9 cellular contexts compared by ENCODE assay signal in genomic region chr21:44304846-44305245, GRCh38. TPM values are rescaled to one million over a fixed set of nuclear protein-coding genes. Genes with fewer than 3 reads are reported as not detected.
DNase-seq lines count a peak whose midpoint lies in the region; ATAC-seq and TF ChIP-seq lines count a peak whose summit lies in the region.
"Had no signal": no experiment of that assay in that cellular context is flagged by ENCODE, and none has a peak within 500 bp of the region (broad histone marks: within the 10 kb centered on the region; RNA-seq: fewer than 3 reads in every experiment).

No MANE protein-coding gene starts in this region.

- H3K4me3 Mint-ChIP-seq in natural killer cell, result peak overlapping the region; percentile 50
- no peak overlapping the region for H3K4me3 Mint-ChIP-seq in natural killer cell treated with Interleukin-12 subunit alpha and Interleukin-12 subunit beta and Interleukin-15 and Interleukin-18, amount 100 ng/mL, for 72 hours
- H3K4me3 Mint-ChIP-seq in activated T-helper 1 cell treated with anti-CD3 and anti-CD28 coated beads, Interleukin-12 subunit alpha, Interleukin-12 subunit beta, Interleukin-2, Interleukin-4 antibody, amounts not matched to agents 30 ng/mL and 10 ng/mL and 1 ng/mL, durations not matched to agents 14 hours and 24 hours and 36 hours, result peak overlapping the region; percentile 23

- H3K4me1 Mint-ChIP-seq in natural killer cell, result peaks cover 4 to 46% of the 10 kb centered on the region in 2 donors
- peaks cover 4 to 20% of the 10 kb centered on the region in 2 donors for H3K4me1 Mint-ChIP-seq in natural killer cell treated with Interleukin-12 subunit alpha and Interleukin-12 subunit beta and Interleukin-15 and Interleukin-18, amount 100 ng/mL, for 72 hours (ENCODE audit: low read depth in 2 of 2)
- peaks cover 24% of the 10 kb centered on the region for H3K4me1 Mint-ChIP-seq in activated T-helper 1 cell treated with anti-CD3 and anti-CD28 coated beads, Interleukin-12 subunit alpha, Interleukin-12 subunit beta, Interleukin-2, Interleukin-4 antibody, amounts not matched to agents 30 ng/mL and 10 ng/mL and 1 ng/mL, durations not matched to agents 14 hours and 24 hours and 36 hours (ENCODE audit: low read depth)

- no peak for DNase-seq in natural killer cell
- DNase-seq in natural killer cell treated with Interleukin-12 subunit alpha and Interleukin-12 subunit beta and Interleukin-15 and Interleukin-18, amount 100 ng/mL, for 72 hours (ENCODE audit: low spot score), result no peak
- peak; percentile 37 for DNase-seq in NCI-H345 (lab: John Stamatoyannopoulos, UW)
- no peak for DNase-seq in activated T-helper 1 cell treated with anti-CD3 and anti-CD28 coated beads, Interleukin-12 subunit alpha, Interleukin-12 subunit beta, Interleukin-2, Interleukin-4 antibody, amounts not matched to agents 30 ng/mL and 10 ng/mL and 1 ng/mL, durations not matched to agents 14 hours and 24 hours and 36 hours (ENCODE audit: low spot score)
- peak; percentile 30 for DNase-seq in fibroblast of the conjunctiva (ENCODE audit: low read depth)
- DNase-seq in pons (ENCODE audit: low spot score), result peak; percentile 79

- ATAC-seq in natural killer cell (peak in 2 of 3 donors; percentile 37 to 57), HG02763 (IDR thresholded peaks at IDR 0.05; ENCODE audit: unreplicated experiment) (no peak), HG03280 (IDR thresholded peaks at IDR 0.05; ENCODE audit: unreplicated experiment) (no peak)
- no peak for ATAC-seq in natural killer cell treated with Interleukin-12 subunit alpha and Interleukin-12 subunit beta and Interleukin-15 and Interleukin-18, amount 100 ng/mL, for 72 hours
- ATAC-seq: left colon had no signal

- no peaks in the 10 kb centered on the region for H3K36me3 Mint-ChIP-seq in natural killer cell
- no peaks in the 10 kb centered on the region for H3K36me3 Mint-ChIP-seq in natural killer cell treated with Interleukin-12 subunit alpha and Interleukin-12 subunit beta and Interleukin-15 and Interleukin-18, amount 100 ng/mL, for 72 hours
- H3K36me3 Mint-ChIP-seq in activated T-helper 1 cell treated with anti-CD3 and anti-CD28 coated beads, Interleukin-12 subunit alpha, Interleukin-12 subunit beta, Interleukin-2, Interleukin-4 antibody, amounts not matched to agents 30 ng/mL and 10 ng/mL and 1 ng/mL, durations not matched to agents 14 hours and 24 hours and 36 hours (ENCODE audit: low read depth), result peaks cover 11% of the 10 kb centered on the region

- TF ChIP-seq CTCF in natural killer cell (IDR thresholded peaks at IDR 0.05), result peak; percentile 14

- intact Hi-C loops in natural killer cell (cut with micrococcal nuclease), result no loop called here
- intact Hi-C loops in activated T-helper 1 cell treated with anti-CD3 and anti-CD28 coated beads, Interleukin-12 subunit alpha, Interleukin-12 subunit beta, Interleukin-2, Interleukin-4 antibody, amounts not matched to agents 30 ng/mL and 10 ng/mL and 1 ng/mL, durations not matched to agents 14 hours and 24 hours and 36 hours (cut with micrococcal nuclease), result no loop called here

- H3K27me3 Mint-ChIP-seq in natural killer cell (ENCODE audit: low read depth in 2 of 2), result no peaks in the 10 kb centered on the region
- H3K27me3 Mint-ChIP-seq in natural killer cell treated with Interleukin-12 subunit alpha and Interleukin-12 subunit beta and Interleukin-15 and Interleukin-18, amount 100 ng/mL, for 72 hours, result no peaks in the 10 kb centered on the region
- no peaks in the 10 kb centered on the region for H3K27me3 Mint-ChIP-seq in activated T-helper 1 cell treated with anti-CD3 and anti-CD28 coated beads, Interleukin-12 subunit alpha, Interleukin-12 subunit beta, Interleukin-2, Interleukin-4 antibody, amounts not matched to agents 30 ng/mL and 10 ng/mL and 1 ng/mL, durations not matched to agents 14 hours and 24 hours and 36 hours (ENCODE audit: insufficient read depth)

- H3K9me3 Mint-ChIP-seq in natural killer cell, result no peaks in the 10 kb centered on the region
- no peaks in the 10 kb centered on the region for H3K9me3 Mint-ChIP-seq in natural killer cell treated with Interleukin-12 subunit alpha and Interleukin-12 subunit beta and Interleukin-15 and Interleukin-18, amount 100 ng/mL, for 72 hours
- H3K9me3 Mint-ChIP-seq in activated T-helper 1 cell treated with anti-CD3 and anti-CD28 coated beads, Interleukin-12 subunit alpha, Interleukin-12 subunit beta, Interleukin-2, Interleukin-4 antibody, amounts not matched to agents 30 ng/mL and 10 ng/mL and 1 ng/mL, durations not matched to agents 14 hours and 24 hours and 36 hours, result no peaks in the 10 kb centered on the region

- peak overlapping the region in 1 of 2 donors; percentile 45 for H3K27ac Mint-ChIP-seq in natural killer cell
- H3K27ac Mint-ChIP-seq in natural killer cell treated with Interleukin-12 subunit alpha and Interleukin-12 subunit beta and Interleukin-15 and Interleukin-18, amount 100 ng/mL, for 72 hours, result no peak overlapping the region
- peak overlapping the region; percentile 84 for H3K27ac Mint-ChIP-seq in activated T-helper 1 cell treated with anti-CD3 and anti-CD28 coated beads, Interleukin-12 subunit alpha, Interleukin-12 subunit beta, Interleukin-2, Interleukin-4 antibody, amounts not matched to agents 30 ng/mL and 10 ng/mL and 1 ng/mL, durations not matched to agents 14 hours and 24 hours and 36 hours

RNA-seq across cellular contexts. Expression of gene PFKL, which starts 5.0 kb away (rescaled TPM):
- total RNA-seq in natural killer cell, result 10 to 100 TPM; 89.7 to 91.3 (median 89.9) TPM
- total RNA-seq in natural killer cell treated with Interleukin-12 subunit alpha and Interleukin-12 subunit beta and Interleukin-15 and Interleukin-18, amount 100 ng/mL, for 72 hours, result 100 to 1,000 TPM; 134 to 139 TPM
- 132 and 139 TPM in 2 replicates for total RNA-seq in activated T-helper 1 cell treated with anti-CD3 and anti-CD28 coated beads, Interleukin-12 subunit alpha, Interleukin-12 subunit beta, Interleukin-2, Interleukin-4 antibody, amounts not matched to agents 30 ng/mL and 10 ng/mL and 1 ng/mL, durations not matched to agents 14 hours and 24 hours and 36 hours

RNA-seq across cellular contexts. Expression of gene AIRE, which starts 19.2 kb away (rescaled TPM):
- total RNA-seq in natural killer cell, result not detected
- not detected for total RNA-seq in natural killer cell treated with Interleukin-12 subunit alpha and Interleukin-12 subunit beta and Interleukin-15 and Interleukin-18, amount 100 ng/mL, for 72 hours
- not detected in 2 replicates for total RNA-seq in activated T-helper 1 cell treated with anti-CD3 and anti-CD28 coated beads, Interleukin-12 subunit alpha, Interleukin-12 subunit beta, Interleukin-2, Interleukin-4 antibody, amounts not matched to agents 30 ng/mL and 10 ng/mL and 1 ng/mL, durations not matched to agents 14 hours and 24 hours and 36 hours

RNA-seq across cellular contexts. Expression of gene CFAP410, which starts 34.3 kb away (rescaled TPM):
- 10 to 100 TPM; 43.6 to 47.4 (median 46.7) TPM for total RNA-seq in natural killer cell
- total RNA-seq in natural killer cell treated with Interleukin-12 subunit alpha and Interleukin-12 subunit beta and Interleukin-15 and Interleukin-18, amount 100 ng/mL, for 72 hours, result 10 to 100 TPM; 19.6 to 28.4 TPM
- total RNA-seq in activated T-helper 1 cell treated with anti-CD3 and anti-CD28 coated beads, Interleukin-12 subunit alpha, Interleukin-12 subunit beta, Interleukin-2, Interleukin-4 antibody, amounts not matched to agents 30 ng/mL and 10 ng/mL and 1 ng/mL, durations not matched to agents 14 hours and 24 hours and 36 hours, result 13.3 and 17.8 TPM in 2 replicates

RNA-seq across cellular contexts. Expression of gene DNMT3L, which starts 43.1 kb away (rescaled TPM):
- not detected for total RNA-seq in natural killer cell
- total RNA-seq in natural killer cell treated with Interleukin-12 subunit alpha and Interleukin-12 subunit beta and Interleukin-15 and Interleukin-18, amount 100 ng/mL, for 72 hours, result not detected
- not detected in 2 replicates for total RNA-seq in activated T-helper 1 cell treated with anti-CD3 and anti-CD28 coated beads, Interleukin-12 subunit alpha, Interleukin-12 subunit beta, Interleukin-2, Interleukin-4 antibody, amounts not matched to agents 30 ng/mL and 10 ng/mL and 1 ng/mL, durations not matched to agents 14 hours and 24 hours and 36 hours
- total RNA-seq: left colon had no signal

RNA-seq across cellular contexts. Expression of gene TRPM2, which starts 48.6 kb away (rescaled TPM):
- 10 to 100 TPM; 21.7 to 70.5 (median 25.2) TPM for total RNA-seq in natural killer cell
- 10 to 100 TPM; 14.7 to 15.8 TPM for total RNA-seq in natural killer cell treated with Interleukin-12 subunit alpha and Interleukin-12 subunit beta and Interleukin-15 and Interleukin-18, amount 100 ng/mL, for 72 hours
- total RNA-seq in activated T-helper 1 cell treated with anti-CD3 and anti-CD28 coated beads, Interleukin-12 subunit alpha, Interleukin-12 subunit beta, Interleukin-2, Interleukin-4 antibody, amounts not matched to agents 30 ng/mL and 10 ng/mL and 1 ng/mL, durations not matched to agents 14 hours and 24 hours and 36 hours, result 11.6 and 15.2 TPM in 2 replicates

Comparison
In these comparisons a context has a peak if more than half of its experiments do, and no peak if none do; other contexts are left out.
1. ATAC-seq: peak in natural killer cell (2 of 3); none in natural killer cell treated with Interleukin-12 subunit alpha and Interleukin-12 subunit beta and Interleukin-15 and Interleukin-18, amount 100 ng/mL, for 72 hours (0 of 2), HG02763 (single experiment) and HG03280 (single experiment).
2. DNase-seq: peak in NCI-H345 (single experiment), fibroblast of the conjunctiva (single experiment) and pons (single experiment); none in natural killer cell (single experiment), natural killer cell treated with Interleukin-12 subunit alpha and Interleukin-12 subunit beta and Interleukin-15 and Interleukin-18, amount 100 ng/mL, for 72 hours (single experiment) and activated T-helper 1 cell treated with anti-CD3 and anti-CD28 coated beads, Interleukin-12 subunit alpha, Interleukin-12 subunit beta, Interleukin-2, Interleukin-4 antibody, amounts not matched to agents 30 ng/mL and 10 ng/mL and 1 ng/mL, durations not matched to agents 14 hours and 24 hours and 36 hours (single experiment).